21 cellular contexts compared by ENCODE assay signal in the genomic region with DNA sequence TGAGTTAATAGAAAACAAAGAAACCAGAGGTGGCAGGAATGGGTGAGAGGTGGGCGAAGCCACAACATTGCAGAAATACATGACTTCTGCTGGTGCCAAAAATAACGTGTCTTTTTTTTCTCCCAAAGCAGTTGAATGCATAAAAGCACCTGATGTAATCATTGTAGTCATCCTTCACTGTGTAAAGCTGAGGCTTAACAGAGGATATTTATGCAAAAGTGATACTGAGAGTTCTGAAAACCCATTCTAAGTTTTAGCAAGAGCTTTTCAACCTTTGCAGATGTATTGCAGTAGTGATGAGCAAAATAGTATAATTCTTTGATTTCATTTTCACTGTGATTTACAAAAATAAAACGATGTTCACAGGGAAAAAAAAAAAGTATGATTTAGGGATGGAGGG.
A peak's percentile ranks its signal among the peaks of the same experiment; 100 is the strongest.
DNase-seq lines count a peak whose midpoint lies in the region; ATAC-seq and TF ChIP-seq lines count a peak whose summit lies in the region.
"Had no signal": no experiment of that assay in that cellular context is flagged by ENCODE, and none has a peak within 500 bp of the region (broad histone marks: within the 10 kb centered on the region; RNA-seq: fewer than 3 reads in every experiment).

No MANE protein-coding gene starts in this region.

- TF ChIP-seq RAD21 in IMR-90 (IDR thresholded peaks at IDR 0.05; ENCODE audit: low read length), result no peak

- no peaks in the 10 kb centered on the region for H3K9me2 ChIP-seq in GM23248 (ENCODE audit: insufficient read depth)

- H2AFZ ChIP-seq in GM23248 (no peak overlapping the region), IMR-90 (replicated peaks; ENCODE audit: low read length, poor library complexity) (no peak overlapping the region)

- H3K27me3 Mint-ChIP-seq in stimulated activated naive CD8-positive, alpha-beta T cell treated with anti-CD3 and anti-CD28 coated beads, Interleukin-15, Interleukin-2, amounts not matched to agents 100 ng/mL and 50 ng/mL, for 24 hours, result no peaks in the 10 kb centered on the region

- peak overlapping the region; percentile 23; the same call in 1 of the 2 replicates for H2AK5ac ChIP-seq in IMR-90 (ENCODE audit: low read depth, low read length)

- H3K27me3 ChIP-seq in GM23248 (replicated peaks; ENCODE audit: insufficient read depth) (no peaks in the 10 kb centered on the region), IMR-90 (ENCODE audit: control insufficient read depth, insufficient read depth, low read length) (no peaks in the 10 kb centered on the region), vagina (no peaks in the 10 kb centered on the region), psoas muscle (ENCODE audit: insufficient read depth in 3 of 3, low read length in 2 of 3) (no peaks in the 10 kb centered on the region)
- H3K27me3 ChIP-seq: Peyer's patch had no signal

- H4K5ac ChIP-seq in IMR-90 (ENCODE audit: low read depth, low read length), result no peak overlapping the region

- H2AK9ac ChIP-seq in IMR-90 (replicated peaks; ENCODE audit: low read depth, low read length, poor library complexity), result no peak overlapping the region

- peak overlapping the region; percentile 22 for H3K4ac ChIP-seq in IMR-90 (ENCODE audit: low read depth, low read length)

- no peaks in the 10 kb centered on the region for H3K9me3 ChIP-seq in GM23248 (ENCODE audit: low read depth)
- no peaks in the 10 kb centered on the region for H3K9me3 ChIP-seq in IMR-90 (ENCODE audit: control insufficient read depth, insufficient read depth, low read length)
- no peaks in the 10 kb centered on the region for H3K9me3 ChIP-seq in vagina
- H3K9me3 ChIP-seq in psoas muscle, result no peaks in the 10 kb centered on the region
- H3K9me3 ChIP-seq: Caco-2, Peyer's patch had no signal

- H3K4me2 ChIP-seq in GM23248 (ENCODE audit: unreplicated experiment) (no peak overlapping the region), IMR-90 (ENCODE audit: low read depth, low read length) (no peak overlapping the region; the same call in 1 of the 2 replicates)

- TF ChIP-seq CTCF in IMR-90 (conservative IDR thresholded peaks at IDR 0.05; ENCODE audit: low read depth, low read length) (no peak), vagina (IDR thresholded peaks at IDR 0.05) (no peak), psoas muscle (IDR thresholded peaks at IDR 0.05) (no peak)

- no peak overlapping the region for H3K14ac ChIP-seq in IMR-90 (replicated peaks; ENCODE audit: low read depth, low read length)

- H3F3A ChIP-seq in GM23248 (ENCODE audit: insufficient read depth), result no peaks in the 10 kb centered on the region

- no peak overlapping the region for H3K18ac ChIP-seq in IMR-90 (ENCODE audit: low read depth, low read length)

- H4K20me1 ChIP-seq in GM23248 (ENCODE audit: insufficient read depth), result no peaks in the 10 kb centered on the region
- no peaks in the 10 kb centered on the region for H4K20me1 ChIP-seq in IMR-90 (ENCODE audit: insufficient read depth, low read length)

- H4K91ac ChIP-seq in IMR-90 (ENCODE audit: insufficient read depth, low read depth, low read length), result no peak overlapping the region

- H3K4me1 ChIP-seq in GM23248 (ENCODE audit: insufficient read depth) (no peaks in the 10 kb centered on the region), IMR-90 (ENCODE audit: control insufficient read depth, insufficient read depth, low read length) (peaks cover 9% of the 10 kb centered on the region), vagina (no peaks in the 10 kb centered on the region), psoas muscle (no peaks in the 10 kb centered on the region)
- H3K4me1 ChIP-seq: Caco-2, Peyer's patch had no signal

- no peak overlapping the region for H3K56ac ChIP-seq in IMR-90 (ENCODE audit: extremely low read depth, insufficient read depth, low read length)

- H3K36me3 ChIP-seq in GM23248 (ENCODE audit: low read depth) (no peaks in the 10 kb centered on the region), IMR-90 (ENCODE audit: control insufficient read depth, insufficient read depth, low read length) (no peaks in the 10 kb centered on the region), vagina (no peaks in the 10 kb centered on the region), psoas muscle (ENCODE audit: insufficient read depth in 1 of 2, low read depth in 1 of 2) (no peaks in the 10 kb centered on the region)
- H3K36me3 ChIP-seq: Peyer's patch had no signal

- peaks cover 3% of the 10 kb centered on the region for H3K36me3 Mint-ChIP-seq in stimulated activated naive CD8-positive, alpha-beta T cell treated with anti-CD3 and anti-CD28 coated beads, Interleukin-15, Interleukin-2, amounts not matched to agents 100 ng/mL and 50 ng/mL, for 24 hours (ENCODE audit: low read depth)

- POLR2A ChIA-PET in IMR-90 (lab: Charles Lee; ENCODE audit: unreplicated experiment), result interaction anchor here (0.7 kb wide), 1 partner anchor 712 kb away, joined by 6 read pairs; no protein-coding TSS in a partner anchor

- no peak overlapping the region for H3K9ac ChIP-seq in GM23248
- no peak overlapping the region for H3K9ac ChIP-seq in IMR-90 (ENCODE audit: low read depth, low read length)

- no peak for ATAC-seq in stimulated activated naive CD8-positive, alpha-beta T cell treated with anti-CD3 and anti-CD28 coated beads, Interleukin-15, Interleukin-2, amounts not matched to agents 100 U/mL and 50 U/mL, for 24 hours
- ATAC-seq in IMR-90 (ENCODE audit: low read depth), result no peak
- no peak for ATAC-seq in psoas muscle
- ATAC-seq: CD8-positive, alpha-beta T cell had no signal

- H2BK5ac ChIP-seq in IMR-90 (ENCODE audit: low read depth, low read length, poor library complexity, severe bottlenecking), result no peak overlapping the region

- H4K8ac ChIP-seq in IMR-90 (ENCODE audit: low read depth in 2 of 2, low read length in 2 of 2), result no peak overlapping the region; a peak in 1 of 4 replicates

- H3K79me2 ChIP-seq in GM23248 (ENCODE audit: insufficient read depth), result no peaks in the 10 kb centered on the region

- TF ChIP-seq POLR2A in IMR-90 (IDR thresholded peaks at IDR 0.05; ENCODE audit: low read depth, low read length) (no peak), vagina (IDR thresholded peaks at IDR 0.05) (no peak)

- H3K27ac ChIP-seq in GM23248 (no peak overlapping the region), IMR-90 (ENCODE audit: insufficient read depth, low read length) (no peak overlapping the region), vagina (no peak overlapping the region), psoas muscle (no peak overlapping the region)
- H3K27ac ChIP-seq: HL-60, Peyer's patch, SK-N-MC had no signal

- H2BK120ac ChIP-seq in IMR-90 (ENCODE audit: low read depth, low read length), result peak overlapping the region; percentile 63

- peaks cover 5% of the 10 kb centered on the region; the same call in 1 of the 2 replicates for H3K9me1 ChIP-seq in IMR-90 (ENCODE audit: insufficient read depth, low read length)

- WGBS in GM23248 (ENCODE audit: low coverage in 1 of 2, low lambda C conversion rate in 2 of 2, missing lambda C conversion rate in 2 of 2), 2 experiments, result 79 to 83% methylated on average over 3 of the region's 3 CpGs
- WGBS in IMR-90 (ENCODE audit: extremely low coverage in 2 of 2, insufficient read length in 1 of 2), 2 experiments, result no CpG with 5 or more reads among the region's 3 CpGs
- WGBS in psoas muscle, 3 donors, result 67 to 69% (median 68%) methylated on average over 3 of the region's 3 CpGs

- H2BK15ac ChIP-seq in IMR-90 (ENCODE audit: low read depth, low read length), result no peak overlapping the region; the same call in 2 of the 3 replicates

- no peaks in the 10 kb centered on the region for H3K4me1 Mint-ChIP-seq in stimulated activated naive CD8-positive, alpha-beta T cell treated with anti-CD3 and anti-CD28 coated beads, Interleukin-15, Interleukin-2, amounts not matched to agents 100 ng/mL and 50 ng/mL, for 24 hours (ENCODE audit: low read depth)

- in situ Hi-C loops in GM23248 (cut with MboI) (no loop called here), IMR-90 (cut with MboI; ENCODE audit: low sequenced_read_pairs) (no loop called here)

- H3K27ac Mint-ChIP-seq in stimulated activated naive CD8-positive, alpha-beta T cell treated with anti-CD3 and anti-CD28 coated beads, Interleukin-15, Interleukin-2, amounts not matched to agents 100 ng/mL and 50 ng/mL, for 24 hours, result peak overlapping the region; percentile 51
- H3K27ac Mint-ChIP-seq: CD8-positive, alpha-beta T cell had no signal

- DNase-seq in stimulated activated naive CD8-positive, alpha-beta T cell treated with anti-CD3 and anti-CD28 coated beads, Interleukin-15, Interleukin-2, amounts not matched to agents 100 U/mL and 50 U/mL, for 24 hours, result no peak
- peak; percentile 1 for DNase-seq in GM23248
- peak; percentile 27 for DNase-seq in IMR-90
- DNase-seq in vagina (ENCODE audit: extremely low spot score in 2 of 2), result no peak
- DNase-seq in psoas muscle, result no peak
- no peak for DNase-seq in stimulated activated CD4-positive, alpha-beta T cell treated with anti-CD3 and anti-CD28 coated beads, Interleukin-4, amount 100 ng/mL, for 1 hour
- DNase-seq: C1 segment of cervical spinal cord; Caco-2; CD8-positive, alpha-beta T cell; H7; NCI-H1092; NCI-H1417 treated with DMSO at 0.1 percent for 48 hours; NCI-H1694 treated with DMSO at 0.1 percent for 48 hours; NCI-H2081; NCI-H510A; NCI-H69; Peyer's patch; SIG-M5 had no signal

- 0 out of 2 replicates have a peak overlapping the region, but pooled peaks have one; percentile 24 for H2BK20ac ChIP-seq in IMR-90 (ENCODE audit: low read depth, low read length)

- H3K4me3 ChIP-seq in GM23248 (no peak overlapping the region), IMR-90 (ENCODE audit: insufficient read depth, low read depth, low read length) (no peak overlapping the region), vagina (no peak overlapping the region), psoas muscle (no peak overlapping the region)
- H3K4me3 ChIP-seq: Peyer's patch, SK-N-MC had no signal

- dilution Hi-C loops in IMR-90 (cut with HindIII; ENCODE audit: low sequenced_read_pairs, unreplicated experiment), result no loop called here

- no peaks in the 10 kb centered on the region for H3K79me1 ChIP-seq in IMR-90 (ENCODE audit: low read depth in 1 of 2, low read length in 2 of 2)

- no TSS peak for BruUV-seq in IMR-90 (replicated peaks; lab: Mats Ljungman, UMichigan)

- CTCF ChIA-PET in IMR-90 (lab: Yijun Ruan, JAX), result interaction anchor here (1.0 kb wide), 1 partner anchor 11 kb away, joined by 4 read pairs; no protein-coding TSS in a partner anchor

- no peak overlapping the region for H3K23ac ChIP-seq in IMR-90 (ENCODE audit: low read depth, low read length)

- intact Hi-C loops in IMR-90 (cut with micrococcal nuclease) (no loop called here), vagina (cut with DNase I) (no loop called here), psoas muscle (cut with DNase I) (no loop called here)

- H3K9me3 Mint-ChIP-seq in stimulated activated naive CD8-positive, alpha-beta T cell treated with anti-CD3 and anti-CD28 coated beads, Interleukin-15, Interleukin-2, amounts not matched to agents 100 ng/mL and 50 ng/mL, for 24 hours, result no peaks in the 10 kb centered on the region
- H3K9me3 Mint-ChIP-seq: CD8-positive, alpha-beta T cell had no signal

- H3K4me3 Mint-ChIP-seq in stimulated activated naive CD8-positive, alpha-beta T cell treated with anti-CD3 and anti-CD28 coated beads, Interleukin-15, Interleukin-2, amounts not matched to agents 100 ng/mL and 50 ng/mL, for 24 hours, result no peak overlapping the region
- H3K4me3 Mint-ChIP-seq: CD8-positive, alpha-beta T cell had no signal

TF ChIP-seq in IMR-90, 13 proteins besides CTCF, POLR2A, EP300 and RAD21 (continues in another document):
- TF ChIP-seq SMC3 (IDR thresholded peaks at IDR 0.05; ENCODE audit: low read depth, low read length), result no peak

Comparison
In these comparisons a context has a peak if more than half of its experiments do, and no peak if none do; other contexts are left out.
1. DNase-seq: peak in GM23248 (single experiment) and IMR-90 (single experiment); none in stimulated activated naive CD8-positive, alpha-beta T cell treated with anti-CD3 and anti-CD28 coated beads, Interleukin-15, Interleukin-2, amounts not matched to agents 100 U/mL and 50 U/mL, for 24 hours (single experiment), vagina (0 of 2), psoas muscle (0 of 2) and stimulated activated CD4-positive, alpha-beta T cell treated with anti-CD3 and anti-CD28 coated beads, Interleukin-4, amount 100 ng/mL, for 1 hour (single experiment).